1 cellular context compared by ENCODE assay signal in the genomic region with DNA sequence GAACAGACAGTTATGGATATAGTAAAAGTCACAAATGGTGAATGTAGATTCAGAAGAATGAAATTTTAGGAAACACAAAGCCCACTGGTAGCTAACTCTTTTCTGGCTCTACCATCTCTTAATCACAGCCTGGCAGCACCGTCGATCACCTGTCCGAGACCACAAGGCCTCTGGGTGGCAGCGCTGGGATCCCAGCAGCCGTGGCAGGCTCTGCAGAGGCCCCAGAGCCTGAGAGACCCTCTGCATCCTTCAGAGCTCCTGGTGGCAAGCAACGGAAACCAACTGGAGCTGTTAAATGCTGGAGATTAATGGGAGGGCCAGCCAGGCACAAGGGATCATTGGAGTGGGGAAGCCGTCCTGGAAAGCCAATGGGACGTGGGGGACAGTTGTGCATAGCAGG.
TF ChIP-seq lines count a peak whose summit lies in the region.

No MANE protein-coding gene starts in this region.

TF ChIP-seq in K562, 482 proteins besides CTCF, POLR2A, EP300 and RAD21:
- TF ChIP-seq SIX5 (IDR thresholded peaks at IDR 0.05; ENCODE audit: borderline replicate concordance in 1 of 2, insufficient read depth in 1 of 2, low read depth in 1 of 2, low read length in 2 of 2) (no peak), BACH1 (tag; IDR thresholded peaks at IDR 0.05) (no peak), ZNF668 (CRISPR knock-in tag; IDR thresholded peaks at IDR 0.05) (no peak), HCFC1 (IDR thresholded peaks at IDR 0.05; ENCODE audit: low read depth, low read length) (no peak), HMGN3 (IDR thresholded peaks at IDR 0.05; ENCODE audit: borderline replicate concordance, extremely low read depth, insufficient read length, low read depth, low read length) (peak; percentile 24), ADNP (tag; IDR thresholded peaks at IDR 0.05) (no peak), ZBTB7A (IDR thresholded peaks at IDR 0.05; ENCODE audit: borderline replicate concordance, control insufficient read depth, low read depth, low read length) (peak; percentile 52; the same call in 1 of the 2 replicates), POLR2H (tag; IDR thresholded peaks at IDR 0.05; ENCODE audit: low read depth) (no peak), MTA3 (IDR thresholded peaks at IDR 0.05; ENCODE audit: borderline replicate concordance) (no peak), RHOXF2B (CRISPR knock-in tag; conservative IDR thresholded peaks at IDR 0.05) (no peak), RBFOX2 (IDR thresholded peaks at IDR 0.05; ENCODE audit: low read depth, low read length) (peak; percentile 30; the same call in 1 of the 2 replicates), SMARCE1 (IDR thresholded peaks at IDR 0.05) (no peak), MTA1 (IDR thresholded peaks at IDR 0.05; ENCODE audit: borderline replicate concordance) (no peak), CREM (IDR thresholded peaks at IDR 0.05; ENCODE audit: low read depth) (no peak), ZNF695 (CRISPR knock-in tag; IDR thresholded peaks at IDR 0.05) (no peak), ESRRB (CRISPR knock-in tag; IDR thresholded peaks at IDR 0.05; ENCODE audit: borderline replicate concordance) (no peak), TRIM24 (IDR thresholded peaks at IDR 0.05) (no peak), ATF1 (CRISPR knock-in tag; IDR thresholded peaks at IDR 0.05) (no peak), ATF1 (tag; IDR thresholded peaks at IDR 0.05) (no peak), HNRNPK (IDR thresholded peaks at IDR 0.05; ENCODE audit: low read depth, low read length, poor library complexity, severe bottlenecking) (no peak), MED1 (CRISPR knock-in tag; IDR thresholded peaks at IDR 0.05; ENCODE audit: borderline replicate concordance) (no peak)
- TF ChIP-seq, protein P1, sequence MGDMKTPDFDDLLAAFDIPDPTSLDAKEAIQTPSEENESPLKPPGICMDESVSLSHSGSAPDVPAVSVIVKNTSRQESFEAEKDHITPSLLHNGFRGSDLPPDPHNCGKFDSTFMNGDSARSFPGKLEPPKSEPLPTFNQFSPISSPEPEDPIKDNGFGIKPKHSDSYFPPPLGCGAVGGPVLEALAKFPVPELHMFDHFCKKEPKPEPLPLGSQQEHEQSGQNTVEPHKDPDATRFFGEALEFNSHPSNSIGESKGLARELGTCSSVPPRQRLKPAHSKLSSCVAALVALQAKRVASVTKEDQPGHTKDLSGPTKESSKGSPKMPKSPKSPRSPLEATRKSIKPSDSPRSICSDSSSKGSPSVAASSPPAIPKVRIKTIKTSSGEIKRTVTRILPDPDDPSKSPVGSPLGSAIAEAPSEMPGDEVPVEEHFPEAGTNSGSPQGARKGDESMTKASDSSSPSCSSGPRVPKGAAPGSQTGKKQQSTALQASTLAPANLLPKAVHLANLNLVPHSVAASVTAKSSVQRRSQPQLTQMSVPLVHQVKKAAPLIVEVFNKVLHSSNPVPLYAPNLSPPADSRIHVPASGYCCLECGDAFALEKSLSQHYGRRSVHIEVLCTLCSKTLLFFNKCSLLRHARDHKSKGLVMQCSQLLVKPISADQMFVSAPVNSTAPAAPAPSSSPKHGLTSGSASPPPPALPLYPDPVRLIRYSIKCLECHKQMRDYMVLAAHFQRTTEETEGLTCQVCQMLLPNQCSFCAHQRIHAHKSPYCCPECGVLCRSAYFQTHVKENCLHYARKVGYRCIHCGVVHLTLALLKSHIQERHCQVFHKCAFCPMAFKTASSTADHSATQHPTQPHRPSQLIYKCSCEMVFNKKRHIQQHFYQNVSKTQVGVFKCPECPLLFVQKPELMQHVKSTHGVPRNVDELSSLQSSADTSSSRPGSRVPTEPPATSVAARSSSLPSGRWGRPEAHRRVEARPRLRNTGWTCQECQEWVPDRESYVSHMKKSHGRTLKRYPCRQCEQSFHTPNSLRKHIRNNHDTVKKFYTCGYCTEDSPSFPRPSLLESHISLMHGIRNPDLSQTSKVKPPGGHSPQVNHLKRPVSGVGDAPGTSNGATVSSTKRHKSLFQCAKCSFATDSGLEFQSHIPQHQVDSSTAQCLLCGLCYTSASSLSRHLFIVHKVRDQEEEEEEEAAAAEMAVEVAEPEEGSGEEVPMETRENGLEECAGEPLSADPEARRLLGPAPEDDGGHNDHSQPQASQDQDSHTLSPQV (IDR thresholded peaks at IDR 0.05): peak; percentile 52; the same call in 1 of the 2 replicates
- TF ChIP-seq, protein P2, sequence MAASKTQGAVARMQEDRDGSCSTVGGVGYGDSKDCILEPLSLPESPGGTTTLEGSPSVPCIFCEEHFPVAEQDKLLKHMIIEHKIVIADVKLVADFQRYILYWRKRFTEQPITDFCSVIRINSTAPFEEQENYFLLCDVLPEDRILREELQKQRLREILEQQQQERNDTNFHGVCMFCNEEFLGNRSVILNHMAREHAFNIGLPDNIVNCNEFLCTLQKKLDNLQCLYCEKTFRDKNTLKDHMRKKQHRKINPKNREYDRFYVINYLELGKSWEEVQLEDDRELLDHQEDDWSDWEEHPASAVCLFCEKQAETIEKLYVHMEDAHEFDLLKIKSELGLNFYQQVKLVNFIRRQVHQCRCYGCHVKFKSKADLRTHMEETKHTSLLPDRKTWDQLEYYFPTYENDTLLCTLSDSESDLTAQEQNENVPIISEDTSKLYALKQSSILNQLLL (CRISPR knock-in tag; IDR thresholded peaks at IDR 0.05; ENCODE audit: borderline replicate concordance): no peak
- TF ChIP-seq, protein P3, sequence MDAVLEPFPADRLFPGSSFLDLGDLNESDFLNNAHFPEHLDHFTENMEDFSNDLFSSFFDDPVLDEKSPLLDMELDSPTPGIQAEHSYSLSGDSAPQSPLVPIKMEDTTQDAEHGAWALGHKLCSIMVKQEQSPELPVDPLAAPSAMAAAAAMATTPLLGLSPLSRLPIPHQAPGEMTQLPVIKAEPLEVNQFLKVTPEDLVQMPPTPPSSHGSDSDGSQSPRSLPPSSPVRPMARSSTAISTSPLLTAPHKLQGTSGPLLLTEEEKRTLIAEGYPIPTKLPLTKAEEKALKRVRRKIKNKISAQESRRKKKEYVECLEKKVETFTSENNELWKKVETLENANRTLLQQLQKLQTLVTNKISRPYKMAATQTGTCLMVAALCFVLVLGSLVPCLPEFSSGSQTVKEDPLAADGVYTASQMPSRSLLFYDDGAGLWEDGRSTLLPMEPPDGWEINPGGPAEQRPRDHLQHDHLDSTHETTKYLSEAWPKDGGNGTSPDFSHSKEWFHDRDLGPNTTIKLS (IDR thresholded peaks at IDR 0.05; ENCODE audit: borderline replicate concordance, low read depth): no peak
- TF ChIP-seq, protein P4, sequence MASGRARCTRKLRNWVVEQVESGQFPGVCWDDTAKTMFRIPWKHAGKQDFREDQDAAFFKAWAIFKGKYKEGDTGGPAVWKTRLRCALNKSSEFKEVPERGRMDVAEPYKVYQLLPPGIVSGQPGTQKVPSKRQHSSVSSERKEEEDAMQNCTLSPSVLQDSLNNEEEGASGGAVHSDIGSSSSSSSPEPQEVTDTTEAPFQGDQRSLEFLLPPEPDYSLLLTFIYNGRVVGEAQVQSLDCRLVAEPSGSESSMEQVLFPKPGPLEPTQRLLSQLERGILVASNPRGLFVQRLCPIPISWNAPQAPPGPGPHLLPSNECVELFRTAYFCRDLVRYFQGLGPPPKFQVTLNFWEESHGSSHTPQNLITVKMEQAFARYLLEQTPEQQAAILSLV (tag; IDR thresholded peaks at IDR 0.05): no peak
